Comparison of ENCODE assay signal across 8 cellular contexts in genomic region chr18:50880108-50880465, GRCh38. TPM values are rescaled to one million over a fixed set of nuclear protein-coding genes. Genes with fewer than 3 reads are reported as not detected.
A peak's percentile ranks its signal among the peaks of the same experiment; 100 is the strongest.
DNase-seq lines count a peak whose midpoint lies in the region; ATAC-seq, FAIRE-seq and TF ChIP-seq lines count a peak whose summit lies in the region.

No MANE protein-coding gene starts in this region.

- intact Hi-C loops in pancreas (cut with DNase I), result no loop called here

- peaks cover 56% of the 10 kb centered on the region for H3K79me2 ChIP-seq in MM.1S (ENCODE audit: low read length)

- FAIRE-seq in pancreas (lab: Jason Lieb, UNC), result no peak

- H3K9me2 ChIP-seq in MM.1S (replicated peaks; ENCODE audit: insufficient read depth, low read length), result no peaks in the 10 kb centered on the region

- H3K4me3 ChIP-seq in MM.1S (ENCODE audit: low read length), result peak overlapping the region; percentile 81
- H3K4me3 ChIP-seq in ectodermal cell (ENCODE audit: insufficient read depth, low read depth, low read length), result peak overlapping the region; percentile 77
- peak overlapping the region in 3 of 4 donors; percentile 67 to 85 (median 72) for H3K4me3 ChIP-seq in pancreas

- H3K4me2 ChIP-seq in MM.1S (ENCODE audit: low read depth, low read length), result peak overlapping the region; percentile 57

- H3K4me1 ChIP-seq in MM.1S (ENCODE audit: low read length) (peaks cover 9% of the 10 kb centered on the region), ectodermal cell (ENCODE audit: control insufficient read depth, insufficient read depth, low read length) (peaks cover 13% of the 10 kb centered on the region), pancreas (peaks cover 4 to 10% (median 8%) of the 10 kb centered on the region in 3 donors)

- peak; percentile 34 for DNase-seq in NCI-H526 treated with DMSO at 0.1 percent for 48 hours (lab: John Stamatoyannopoulos, UW)
- DNase-seq in NCI-H526 (lab: John Stamatoyannopoulos, UW), result no peak
- no peak for DNase-seq in MM.1S
- no peak for DNase-seq in pancreas
- no peak for DNase-seq in H4 (ENCODE audit: low spot score)
- no peak for DNase-seq in NCI-H1105 treated with DMSO at 0.1 percent for 48 hours (lab: John Stamatoyannopoulos, UW)

- ATAC-seq in pancreas, result no peak
- no peak for ATAC-seq in HG02840 (IDR thresholded peaks at IDR 0.05; ENCODE audit: low FRiP score, unreplicated experiment)

- H3K36me3 ChIP-seq in MM.1S (replicated peaks; ENCODE audit: insufficient read depth, low read length) (no peaks in the 10 kb centered on the region), ectodermal cell (ENCODE audit: control insufficient read depth, insufficient read depth, low read length) (no peaks in the 10 kb centered on the region), pancreas (no peaks in the 10 kb centered on the region)

- peaks cover 17% of the 10 kb centered on the region for H3F3A ChIP-seq in MM.1S (ENCODE audit: insufficient read depth, low read length)

- no peaks in the 10 kb centered on the region; the same call in none of the 2 replicates for H4K20me1 ChIP-seq in MM.1S (ENCODE audit: insufficient read depth, low read length)

- WGBS in ectodermal cell, 2 experiments, result 14 to 17% methylated on average over 5 to 6 of the region's 6 CpGs
- 17 to 18% methylated on average over 6 of the region's 6 CpGs for WGBS in pancreas, 2 donors

- TF ChIP-seq CTCF in MM.1S (IDR thresholded peaks at IDR 0.05; ENCODE audit: low read length) (no peak), pancreas (IDR thresholded peaks at IDR 0.05) (no peak)

- peak overlapping the region; percentile 83; the same call in 1 of the 2 replicates for H3K9ac ChIP-seq in MM.1S (ENCODE audit: low read length)

- H3K27ac ChIP-seq in MM.1S (ENCODE audit: low read length) (peak overlapping the region; percentile 83; the same call in 1 of the 2 replicates), ectodermal cell (ENCODE audit: insufficient read depth, low read depth, low read length, poor library complexity, severe bottlenecking) (no peak overlapping the region), pancreas (peak overlapping the region in 2 of 4 donors; percentile 92 to 96)

- H3K27me3 ChIP-seq in MM.1S (replicated peaks; ENCODE audit: insufficient read depth, low read length), result no peaks in the 10 kb centered on the region
- no peaks in the 10 kb centered on the region for H3K27me3 ChIP-seq in ectodermal cell (ENCODE audit: control insufficient read depth, insufficient read depth, low read length, poor library complexity, severe bottlenecking)
- no peaks in the 10 kb centered on the region for H3K27me3 ChIP-seq in pancreas

- peak overlapping the region; percentile 66 for H2AFZ ChIP-seq in MM.1S (ENCODE audit: low read length)

- H3K9me3 ChIP-seq in MM.1S (replicated peaks; ENCODE audit: insufficient read depth, low read length) (no peaks in the 10 kb centered on the region), ectodermal cell (ENCODE audit: control insufficient read depth, low read length) (no peaks in the 10 kb centered on the region), pancreas (no peaks in the 10 kb centered on the region)

RNA-seq across cellular contexts. Expression of gene ME2, which starts 1.2 kb away (rescaled TPM):
- polyA plus RNA-seq in ectodermal cell (2013, experiment 1 of 4), result 80.0 TPM
- 68.7 TPM for polyA plus RNA-seq in ectodermal cell (2013, experiment 2 of 4)
- polyA plus RNA-seq in ectodermal cell (2013, experiment 3 of 4), result 65.6 TPM
- 70.1 TPM for polyA plus RNA-seq in ectodermal cell (2013, experiment 4 of 4)
- 10 to 100 TPM; 14.8 to 22.1 (median 19.2) TPM for total RNA-seq in pancreas
- polyA plus RNA-seq in pancreas, result 10 to 100 TPM in 1 of 2 donors, 1 to 10 TPM in 1; 9.9 to 16.2 TPM
- total RNA-seq in H4 (2014; rRNA removed; shearing (Covaris generic)), result 42.6 and 46.2 TPM in 2 replicates
